8 cellular contexts compared by ENCODE assay signal in the genomic region with DNA sequence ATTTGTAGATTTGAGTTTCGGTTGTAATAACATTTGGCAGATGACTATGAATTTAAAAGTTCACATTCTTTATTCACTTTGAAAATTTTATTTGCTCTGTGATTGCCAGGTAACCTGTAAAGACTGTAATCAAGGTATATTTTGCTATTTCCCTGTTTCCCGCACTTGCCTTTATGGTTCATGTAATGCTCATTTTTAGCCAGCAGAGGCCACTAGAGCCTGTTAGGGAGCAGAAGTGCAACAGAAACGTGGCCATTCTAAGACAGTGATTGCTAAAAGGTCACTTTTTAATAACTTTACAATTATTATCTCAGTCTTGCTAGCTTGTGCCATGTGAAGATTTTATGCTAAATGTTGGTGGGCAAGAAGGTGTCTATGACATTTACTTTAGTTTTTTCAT. TPM values are rescaled to one million over a fixed set of nuclear protein-coding genes. Genes with fewer than 3 reads are reported as not detected.
A peak's percentile ranks its signal among the peaks of the same experiment; 100 is the strongest.
DNase-seq lines count a peak whose midpoint lies in the region; ATAC-seq and TF ChIP-seq lines count a peak whose summit lies in the region.

No MANE protein-coding gene starts in this region.

- H3K4me3 ChIP-seq in OCI-LY1 (ENCODE audit: low read depth, low read length, poor library complexity, severe bottlenecking), result no peak overlapping the region

- no peaks in the 10 kb centered on the region for H3K79me2 ChIP-seq in OCI-LY1 (ENCODE audit: insufficient read depth, low read length)

- H3K4me3 Mint-ChIP-seq in naive thymus-derived CD8-positive, alpha-beta T cell, result no peak overlapping the region

- H3K36me3 Mint-ChIP-seq in naive thymus-derived CD8-positive, alpha-beta T cell, result peaks cover 0 to 40% (median 0%) of the 10 kb centered on the region in 3 donors

- DNase-seq in NCI-H524 (lab: John Stamatoyannopoulos, UW), result peak; percentile 32 to 42
- no peak for DNase-seq in NCI-H524 treated with DMSO at 0.1 percent for 48 hours (lab: John Stamatoyannopoulos, UW)
- DNase-seq in effector CD4-positive, alpha-beta T cell, result peak; percentile 29
- peak in 7 of 10 donors; percentile 5 to 40 (median 20) for DNase-seq in naive thymus-derived CD8-positive, alpha-beta T cell
- DNase-seq in NCI-H128 (lab: John Stamatoyannopoulos, UW; ENCODE audit: unreplicated experiment), result no peak

- peak overlapping the region in 1 of 10 donors; percentile 48 for H3K27ac Mint-ChIP-seq in naive thymus-derived CD8-positive, alpha-beta T cell

- no peaks in the 10 kb centered on the region for H3K27me3 Mint-ChIP-seq in naive thymus-derived CD8-positive, alpha-beta T cell

- H3K36me3 ChIP-seq in OCI-LY1 (ENCODE audit: insufficient read depth, low read length), result peaks cover 13% of the 10 kb centered on the region; the same call in 1 of the 2 replicates

- POLR2A ChIA-PET in naive thymus-derived CD8-positive, alpha-beta T cell (lab: Charles Lee), result no interaction called here

- H3K4me1 Mint-ChIP-seq in naive thymus-derived CD8-positive, alpha-beta T cell, result peaks cover 11 to 27% (median 25%) of the 10 kb centered on the region in 4 donors

- H3K4me1 ChIP-seq in OCI-LY1 (ENCODE audit: insufficient read depth, low read length, severe bottlenecking), result no peaks in the 10 kb centered on the region

- ATAC-seq in GM18519 (IDR thresholded peaks at IDR 0.05; ENCODE audit: low FRiP score, unreplicated experiment) (peak; percentile 64), HG03175 (IDR thresholded peaks at IDR 0.05; ENCODE audit: unreplicated experiment) (peak; percentile 76)
- peak; percentile 35 to 56 for ATAC-seq in naive thymus-derived CD8-positive, alpha-beta T cell

- no peaks in the 10 kb centered on the region for H3K9me3 Mint-ChIP-seq in naive thymus-derived CD8-positive, alpha-beta T cell

- H3K9me2 ChIP-seq in OCI-LY1 (ENCODE audit: low read depth, low read length), result no peaks in the 10 kb centered on the region

- no peak overlapping the region for H3K9ac ChIP-seq in OCI-LY1 (ENCODE audit: low read length)

- peak; percentile 49 for TF ChIP-seq CTCF in OCI-LY1 (IDR thresholded peaks at IDR 0.05; ENCODE audit: low read length)

- no peaks in the 10 kb centered on the region for H3K9me3 ChIP-seq in OCI-LY1 (ENCODE audit: low read length)

- H2AFZ ChIP-seq in OCI-LY1 (ENCODE audit: low read length), result no peak overlapping the region

- H3K4me2 ChIP-seq in OCI-LY1 (ENCODE audit: low read length), result no peak overlapping the region

- no peaks in the 10 kb centered on the region for H3K27me3 ChIP-seq in OCI-LY1 (ENCODE audit: insufficient read depth, low read length)

- no peak overlapping the region for H3K27ac ChIP-seq in OCI-LY1 (ENCODE audit: low read depth, low read length, poor library complexity, severe bottlenecking)

- H4K20me1 ChIP-seq in OCI-LY1 (ENCODE audit: insufficient read depth, low read length), result no peaks in the 10 kb centered on the region

- no peaks in the 10 kb centered on the region for H3F3A ChIP-seq in OCI-LY1 (ENCODE audit: insufficient read depth, low read length)

RNA-seq across cellular contexts. Expression of gene YIPF6, which starts 12.4 kb away (rescaled TPM):
- total RNA-seq in naive thymus-derived CD8-positive, alpha-beta T cell, result 10 to 100 TPM; 10.6 to 13.3 TPM
- polyA plus RNA-seq in naive thymus-derived CD8-positive, alpha-beta T cell, result 10 to 100 TPM; 13.6 to 21.2 (median 14.8) TPM

Comparison
In these comparisons a context has a peak if more than half of its experiments do, and no peak if none do; other contexts are left out.
1. DNase-seq: peak in NCI-H524 (2 of 2), effector CD4-positive, alpha-beta T cell (single experiment) and naive thymus-derived CD8-positive, alpha-beta T cell (7 of 10); none in NCI-H524 treated with DMSO at 0.1 percent for 48 hours (single experiment) and NCI-H128 (single experiment).
2. Peak in every context shown above with its lines, with median percentiles within 50 percentile points of each other: ATAC-seq.